21 cellular contexts compared by ENCODE assay signal in the genomic region with DNA sequence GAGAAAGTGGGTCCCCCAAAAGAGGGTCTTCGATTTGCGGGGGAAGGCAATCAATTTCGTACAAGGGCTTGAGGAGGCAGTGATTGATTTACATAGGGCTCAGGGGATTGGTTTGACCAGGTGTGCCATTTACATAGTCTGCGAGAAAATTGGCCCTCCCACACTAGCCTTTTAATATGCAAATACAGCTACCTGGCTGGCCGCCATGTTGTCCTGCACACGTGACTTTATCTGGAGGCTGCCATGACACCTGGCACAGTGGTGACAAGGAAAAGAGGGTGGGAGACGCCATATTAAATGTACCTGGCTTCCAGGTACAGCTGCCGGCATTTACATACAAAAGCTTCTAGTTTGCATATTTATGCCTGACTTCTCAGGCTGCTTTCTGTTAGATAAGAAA.
"Had no signal": no experiment of that assay in that cellular context is flagged by ENCODE, and none has a peak within 500 bp of the region (broad histone marks: within the 10 kb centered on the region; RNA-seq: fewer than 3 reads in every experiment).

No MANE protein-coding gene starts in this region.

- H3K4me3 Mint-ChIP-seq: activated CD4-positive, alpha-beta memory T cell treated with anti-CD3 and anti-CD28 coated beads for 36 hours; activated CD4-positive, alpha-beta T cell treated with anti-CD3 and anti-CD28 coated beads for 36 hours; activated T-helper 1 cell treated with anti-CD3 and anti-CD28 coated beads, Interleukin-12 subunit alpha, Interleukin-12 subunit beta, Interleukin-2, Interleukin-4 antibody, amounts not matched to agents 30 ng/mL and 10 ng/mL and 1 ng/mL, durations not matched to agents 14 hours and 24 hours and 36 hours; naive thymus-derived CD4-positive, alpha-beta T cell; neural progenitor cell had no signal

- DNase-seq: activated CD4-positive, alpha-beta memory T cell treated with anti-CD3 and anti-CD28 coated beads for 36 hours; activated CD4-positive, alpha-beta T cell treated with anti-CD3 and anti-CD28 coated beads for 36 hours; activated gamma-delta T cell treated with Interleukin-2 at 50 U/mL for 16 hours; activated T-cell treated with anti-CD3 and anti-CD28 coated beads for 4 hours; adrenal gland; effector CD4-positive, alpha-beta T cell; heart left ventricle; mesenchymal stem cell; naive thymus-derived CD4-positive, alpha-beta T cell; stimulated activated CD4-positive, alpha-beta T cell treated with anti-CD3 and anti-CD28 coated beads, Interleukin-12 subunit alpha, Interleukin-12 subunit beta, amount 100 ng/mL, for 4 hours; stimulated activated CD4-positive, alpha-beta T cell treated with anti-CD3 and anti-CD28 coated beads, Interleukin-1b, Interleukin-23, amount 100 ng/mL, for 48 hours; stimulated activated CD8-positive, alpha-beta memory T cell treated with anti-CD3 and anti-CD28 coated beads, Interleukin-4, amount 100 ng/mL, for 48 hours; stimulated activated naive CD8-positive, alpha-beta T cell treated with anti-CD3 and anti-CD28 coated beads, Interleukin-15, Interleukin-2, amounts not matched to agents 100 U/mL and 50 U/mL, for 24 hours; transverse colon; uterus had no signal

- H3K4me3 ChIP-seq: adrenal gland, esophagus muscularis mucosa, gastroesophageal sphincter, heart left ventricle, neural progenitor cell, transverse colon, uterus had no signal

- H3K9me3 Mint-ChIP-seq: activated T-helper 1 cell treated with anti-CD3 and anti-CD28 coated beads, Interleukin-12 subunit alpha, Interleukin-12 subunit beta, Interleukin-2, Interleukin-4 antibody, amounts not matched to agents 30 ng/mL and 10 ng/mL and 1 ng/mL, durations not matched to agents 14 hours and 24 hours and 36 hours; neural progenitor cell had no signal

- H3K4me1 Mint-ChIP-seq: activated CD4-positive, alpha-beta T cell treated with anti-CD3 and anti-CD28 coated beads for 36 hours; naive thymus-derived CD4-positive, alpha-beta T cell; neural progenitor cell had no signal

- H3K27me3 ChIP-seq: adrenal gland, esophagus muscularis mucosa, gastroesophageal sphincter, heart left ventricle, neural progenitor cell, transverse colon, uterus had no signal

- H3K27ac Mint-ChIP-seq: activated CD4-positive, alpha-beta memory T cell treated with anti-CD3 and anti-CD28 coated beads for 36 hours; activated CD4-positive, alpha-beta T cell treated with anti-CD3 and anti-CD28 coated beads for 36 hours; activated naive CD4-positive, alpha-beta T cell treated with anti-CD3 and anti-CD28 coated beads, Interleukin-2, amount 50 U/mL, for 72 hours; activated T-helper 1 cell treated with anti-CD3 and anti-CD28 coated beads, Interleukin-12 subunit alpha, Interleukin-12 subunit beta, Interleukin-2, Interleukin-4 antibody, amounts not matched to agents 30 ng/mL and 10 ng/mL and 1 ng/mL, durations not matched to agents 14 hours and 24 hours and 36 hours; naive thymus-derived CD4-positive, alpha-beta T cell; neural progenitor cell; progenitor cell of endocrine pancreas had no signal

- H3K27me3 Mint-ChIP-seq: activated CD4-positive, alpha-beta memory T cell treated with anti-CD3 and anti-CD28 coated beads for 36 hours; activated CD4-positive, alpha-beta T cell treated with anti-CD3 and anti-CD28 coated beads for 36 hours; naive thymus-derived CD4-positive, alpha-beta T cell; progenitor cell of endocrine pancreas had no signal

- H2AFZ ChIP-seq: neural progenitor cell had no signal

- H3K4me1 ChIP-seq: adrenal gland, gastroesophageal sphincter, neural progenitor cell, transverse colon, uterus had no signal

- H3K36me3 Mint-ChIP-seq: activated CD4-positive, alpha-beta memory T cell treated with anti-CD3 and anti-CD28 coated beads for 36 hours; activated naive CD4-positive, alpha-beta T cell treated with anti-CD3 and anti-CD28 coated beads, Interleukin-2, amount 50 U/mL, for 72 hours; naive thymus-derived CD4-positive, alpha-beta T cell; neural progenitor cell had no signal

- H3K4me2 ChIP-seq: neural progenitor cell had no signal

- ATAC-seq: activated CD4-positive, alpha-beta T cell treated with anti-CD3 and anti-CD28 coated beads for 36 hours; activated naive CD4-positive, alpha-beta T cell treated with anti-CD3 and anti-CD28 coated beads, Interleukin-2, amount 50 U/mL, for 72 hours; gastroesophageal sphincter; heart left ventricle; naive thymus-derived CD4-positive, alpha-beta T cell; stimulated activated naive CD8-positive, alpha-beta T cell treated with anti-CD3 and anti-CD28 coated beads, Interleukin-15, Interleukin-2, amounts not matched to agents 100 U/mL and 50 U/mL, for 24 hours had no signal

- H3K36me3 ChIP-seq: adrenal gland, esophagus muscularis mucosa, gastroesophageal sphincter, heart left ventricle, neural progenitor cell, transverse colon, uterus had no signal

- H3K9ac ChIP-seq: neural progenitor cell had no signal

- H3K27ac ChIP-seq: adrenal gland, esophagus muscularis mucosa, gastroesophageal sphincter, heart left ventricle, neural progenitor cell, transverse colon, uterus had no signal

- H3K9me3 ChIP-seq: adrenal gland, esophagus muscularis mucosa, gastroesophageal sphincter, heart left ventricle, transverse colon, uterus had no signal
